Comparison of ENCODE assay signal across 15 cellular contexts in the genomic region with DNA sequence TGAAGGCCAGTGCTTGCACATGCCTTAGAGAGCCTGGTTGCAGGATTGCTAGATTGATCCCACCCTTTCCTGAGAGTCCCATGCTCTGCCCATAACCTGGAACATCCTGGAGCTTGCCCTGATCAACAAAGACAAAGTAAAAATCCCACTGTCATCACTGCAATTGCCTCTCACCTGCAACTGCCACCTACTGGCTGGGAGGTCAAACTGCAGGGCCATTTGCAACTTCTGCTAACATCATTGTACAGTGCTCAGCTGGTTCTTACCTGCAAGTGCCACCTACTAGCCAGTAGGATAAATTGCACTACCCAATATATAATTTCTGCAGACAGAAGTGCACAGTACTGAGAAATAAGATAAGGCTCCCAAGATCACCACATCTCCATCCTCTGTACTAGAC.
DNase-seq lines count a peak whose midpoint lies in the region; ATAC-seq and TF ChIP-seq lines count a peak whose summit lies in the region.
"Had no signal": no experiment of that assay in that cellular context is flagged by ENCODE, and none has a peak within 500 bp of the region (broad histone marks: within the 10 kb centered on the region; RNA-seq: fewer than 3 reads in every experiment).

No MANE protein-coding gene starts in this region.

- CTCF ChIA-PET in WTC11 (lab: Charles Lee) = interaction anchor here (1.1 to 1.5 kb wide), 2 partner anchors 13 to 49 kb away, joined by 3 read pairs; no protein-coding TSS in a partner anchor

- no peaks in the 10 kb centered on the region for H4K20me1 ChIP-seq in DOHH2 (ENCODE audit: control insufficient read depth, insufficient read depth, low read depth, low read length)
- H4K20me1 ChIP-seq: BLaER1 had no signal

- no peaks in the 10 kb centered on the region for H3K4me1 ChIP-seq in DOHH2 (ENCODE audit: control insufficient read depth, low read length)
- H3K4me1 ChIP-seq: BLaER1, Peyer's patch had no signal

- H3K4me1 Mint-ChIP-seq in WTC11 = peaks cover 3% of the 10 kb centered on the region
- H3K4me1 Mint-ChIP-seq: stimulated activated memory B cell treated with anti-CD40 and anti-IgM and Interleukin-4, amounts not matched to agents 10 μg/mL and 1 μg/mL and 100 μg/mL, for 72 hours had no signal

- POLR2A ChIA-PET in WTC11 (lab: Charles Lee) = no interaction called here

- intact Hi-C loops in left cardiac atrium (cut with DNase I) = no loop called here

- H3K4me3 ChIP-seq in DOHH2 (ENCODE audit: low read length) = no peak overlapping the region
- H3K4me3 ChIP-seq: BLaER1, Peyer's patch had no signal

- H3K4me3 Mint-ChIP-seq in WTC11 = no peak overlapping the region
- H3K4me3 Mint-ChIP-seq: activated T-cell treated with anti-CD3 and anti-CD28 coated beads, Interleukin-2, amount 50 U/mL, for 4 hours; stimulated activated memory B cell treated with anti-CD40 and anti-IgM and Interleukin-4, amounts not matched to agents 10 μg/mL and 1 μg/mL and 100 μg/mL, for 72 hours had no signal

- ATAC-seq in GM19438 (IDR thresholded peaks at IDR 0.05; ENCODE audit: low read depth, unreplicated experiment) (peak; percentile 62), HG03175 (IDR thresholded peaks at IDR 0.05; ENCODE audit: unreplicated experiment) (peak; percentile 55), WTC11 (peak; percentile 60), left cardiac atrium (no peak), HG03108 (IDR thresholded peaks at IDR 0.05; ENCODE audit: unreplicated experiment) (no peak)
- ATAC-seq: activated T-cell treated with anti-CD3 and anti-CD28 coated beads, Interleukin-2, amount 50 U/mL, for 4 hours; stimulated activated memory B cell treated with anti-CD40 and anti-IgM and Interleukin-4, amounts not matched to agents 10 μg/mL and 1 μg/mL and 100 μg/mL, for 72 hours had no signal

- H3K27ac Mint-ChIP-seq in WTC11 = no peak overlapping the region
- H3K27ac Mint-ChIP-seq: stimulated activated memory B cell treated with anti-CD40 and anti-IgM and Interleukin-4, amounts not matched to agents 10 μg/mL and 1 μg/mL and 100 μg/mL, for 72 hours had no signal

- no peak overlapping the region for H3K4me2 ChIP-seq in DOHH2 (ENCODE audit: low read length)
- H3K4me2 ChIP-seq: BLaER1 had no signal

- H3K36me3 ChIP-seq in DOHH2 (ENCODE audit: control insufficient read depth, low read length) = no peaks in the 10 kb centered on the region
- H3K36me3 ChIP-seq: BLaER1, neutrophil, Peyer's patch had no signal

- H3K9me3 ChIP-seq in DOHH2 (ENCODE audit: control insufficient read depth, insufficient read depth, low read length) = peaks cover 9% of the 10 kb centered on the region; the same call in 1 of the 2 replicates
- H3K9me3 ChIP-seq: neutrophil, Peyer's patch had no signal

- H3K27me3 ChIP-seq in DOHH2 (ENCODE audit: control insufficient read depth, low read length) = no peaks in the 10 kb centered on the region
- H3K27me3 ChIP-seq: BLaER1, neutrophil, Peyer's patch had no signal

- peak; percentile 70 for TF ChIP-seq CTCF in DOHH2 (IDR thresholded peaks at IDR 0.05; ENCODE audit: low read depth, low read length, poor library complexity, severe bottlenecking)
- TF ChIP-seq CTCF in WTC11 (IDR thresholded peaks at IDR 0.05) = peak; percentile 44

- no peaks in the 10 kb centered on the region for H3K36me3 Mint-ChIP-seq in WTC11
- H3K36me3 Mint-ChIP-seq: stimulated activated memory B cell treated with anti-CD40 and anti-IgM and Interleukin-4, amounts not matched to agents 10 μg/mL and 1 μg/mL and 100 μg/mL, for 72 hours had no signal

- no peak overlapping the region for H3K27ac ChIP-seq in DOHH2 (ENCODE audit: low read depth, low read length)
- H3K27ac ChIP-seq: BLaER1, neutrophil, Peyer's patch had no signal

- H3K79me2 ChIP-seq in DOHH2 (ENCODE audit: control insufficient read depth, low read length) = no peaks in the 10 kb centered on the region

- H3K9me2 ChIP-seq in DOHH2 (replicated peaks; ENCODE audit: control insufficient read depth, low read length) = no peaks in the 10 kb centered on the region

- DNase-seq in WTC11 (ENCODE audit: low spot score) (no peak), AG20443 (ENCODE audit: low spot score) (no peak), AG08395 (ENCODE audit: low spot score) (no peak), left cardiac atrium (no peak)
- DNase-seq: activated T-cell treated with anti-CD3 and anti-CD28 coated beads, Interleukin-2, amount 50 U/mL, for 4 hours; NCI-H2081 treated with DMSO at 0.1 percent for 48 hours; Peyer's patch; stimulated activated CD4-positive, alpha-beta T cell treated with anti-CD3 and anti-CD28 coated beads, Interleukin-15, amount 100 ng/mL, for 24 hours had no signal

- peaks cover 33% of the 10 kb centered on the region for H3K9me3 Mint-ChIP-seq in WTC11
- H3K9me3 Mint-ChIP-seq: activated T-cell treated with anti-CD3 and anti-CD28 coated beads, Interleukin-2, amount 50 U/mL, for 4 hours had no signal

- no peaks in the 10 kb centered on the region for H3F3A ChIP-seq in DOHH2 (ENCODE audit: control insufficient read depth, insufficient read depth)

- H3K27me3 Mint-ChIP-seq in WTC11 (ENCODE audit: low read depth) = peaks cover 6% of the 10 kb centered on the region; the same call in 1 of the 2 replicates
- H3K27me3 Mint-ChIP-seq: stimulated activated memory B cell treated with anti-CD40 and anti-IgM and Interleukin-4, amounts not matched to agents 10 μg/mL and 1 μg/mL and 100 μg/mL, for 72 hours had no signal

TF ChIP-seq in WTC11, 78 proteins besides CTCF, POLR2A, EP300 and RAD21:
- TF ChIP-seq, protein P1, sequence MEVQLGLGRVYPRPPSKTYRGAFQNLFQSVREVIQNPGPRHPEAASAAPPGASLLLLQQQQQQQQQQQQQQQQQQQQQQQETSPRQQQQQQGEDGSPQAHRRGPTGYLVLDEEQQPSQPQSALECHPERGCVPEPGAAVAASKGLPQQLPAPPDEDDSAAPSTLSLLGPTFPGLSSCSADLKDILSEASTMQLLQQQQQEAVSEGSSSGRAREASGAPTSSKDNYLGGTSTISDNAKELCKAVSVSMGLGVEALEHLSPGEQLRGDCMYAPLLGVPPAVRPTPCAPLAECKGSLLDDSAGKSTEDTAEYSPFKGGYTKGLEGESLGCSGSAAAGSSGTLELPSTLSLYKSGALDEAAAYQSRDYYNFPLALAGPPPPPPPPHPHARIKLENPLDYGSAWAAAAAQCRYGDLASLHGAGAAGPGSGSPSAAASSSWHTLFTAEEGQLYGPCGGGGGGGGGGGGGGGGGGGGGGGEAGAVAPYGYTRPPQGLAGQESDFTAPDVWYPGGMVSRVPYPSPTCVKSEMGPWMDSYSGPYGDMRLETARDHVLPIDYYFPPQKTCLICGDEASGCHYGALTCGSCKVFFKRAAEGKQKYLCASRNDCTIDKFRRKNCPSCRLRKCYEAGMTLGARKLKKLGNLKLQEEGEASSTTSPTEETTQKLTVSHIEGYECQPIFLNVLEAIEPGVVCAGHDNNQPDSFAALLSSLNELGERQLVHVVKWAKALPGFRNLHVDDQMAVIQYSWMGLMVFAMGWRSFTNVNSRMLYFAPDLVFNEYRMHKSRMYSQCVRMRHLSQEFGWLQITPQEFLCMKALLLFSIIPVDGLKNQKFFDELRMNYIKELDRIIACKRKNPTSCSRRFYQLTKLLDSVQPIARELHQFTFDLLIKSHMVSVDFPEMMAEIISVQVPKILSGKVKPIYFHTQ (CRISPR knock-in tag; IDR thresholded peaks at IDR 0.05) = no peak
TF ChIP-seq in WTC11: peak in this region for 0.

Comparison
In these comparisons a context has a peak if more than half of its experiments do, and no peak if none do; other contexts are left out.
1. ATAC-seq: peak in GM19438 (single experiment), HG03175 (single experiment) and WTC11 (single experiment); none in left cardiac atrium (0 of 2) and HG03108 (single experiment).